ENCODE assay signal across 14 cellular contexts in genomic region chr13:99331881-99332293, GRCh38. TPM values are rescaled to one million over a fixed set of nuclear protein-coding genes. Genes with fewer than 3 reads are reported as not detected.
A peak's percentile ranks its signal among the peaks of the same experiment; 100 is the strongest.
DNase-seq lines count a peak whose midpoint lies in the region; ATAC-seq and TF ChIP-seq lines count a peak whose summit lies in the region.
"Had no signal": no experiment of that assay in that cellular context is flagged by ENCODE, and none has a peak within 500 bp of the region (broad histone marks: within the 10 kb centered on the region; RNA-seq: fewer than 3 reads in every experiment).

No MANE protein-coding gene starts in this region.

- peaks cover 11% of the 10 kb centered on the region for H3K4me1 ChIP-seq in CD8-positive, alpha-beta memory T cell (ENCODE audit: insufficient read depth, low read length)

- peaks cover 4% of the 10 kb centered on the region for H3K36me3 ChIP-seq in CD8-positive, alpha-beta memory T cell (ENCODE audit: insufficient read depth, low read length)

- POLR2A ChIA-PET in CD8-positive, alpha-beta memory T cell (lab: Charles Lee) = no interaction called here
- POLR2A ChIA-PET in HEK293T (lab: Yijun Ruan, JAX) = no interaction called here

- no peaks in the 10 kb centered on the region for H3K9me3 ChIP-seq in CD8-positive, alpha-beta memory T cell (ENCODE audit: low read length)
- H3K9me3 ChIP-seq: thoracic aorta had no signal

- in situ Hi-C loops in GM13976 (cut with MboI; ENCODE audit: low sequenced_read_pairs, unreplicated experiment) = no loop called here

- CTCF ChIA-PET in CD8-positive, alpha-beta memory T cell (lab: Charles Lee) = interaction anchor here (2.0 kb wide), 1 partner anchor 10 kb away, joined by 8 read pairs; no protein-coding TSS in a partner anchor
- CTCF ChIA-PET in HEK293T (lab: Yijun Ruan, JAX) = no interaction called here

- no peaks in the 10 kb centered on the region for H3K9me3 Mint-ChIP-seq in CD8-positive, alpha-beta memory T cell
- H3K9me3 Mint-ChIP-seq in T-helper 2 cell treated with Interferon-gamma antibody and Interleukin-4, amounts not matched to agents 5 μg/mL and 100 μg/mL, for 36 hours = no peaks in the 10 kb centered on the region
- H3K9me3 Mint-ChIP-seq: CD4-positive, alpha-beta T cell had no signal

- peaks cover 54 to 85% (median 71%) of the 10 kb centered on the region in 3 donors for H3K4me1 Mint-ChIP-seq in CD8-positive, alpha-beta memory T cell
- H3K4me1 Mint-ChIP-seq in T-helper 2 cell treated with Interferon-gamma antibody and Interleukin-4, amounts not matched to agents 5 μg/mL and 100 μg/mL, for 36 hours (ENCODE audit: low read depth) = peaks cover 38% of the 10 kb centered on the region

- H3K27ac ChIP-seq in CD8-positive, alpha-beta memory T cell (ENCODE audit: low read depth, low read length) = no peak overlapping the region
- H3K27ac ChIP-seq: thoracic aorta had no signal

- peak overlapping the region in 6 of 8 donors; percentile 34 to 94 (median 61) for H3K27ac Mint-ChIP-seq in CD8-positive, alpha-beta memory T cell
- H3K27ac Mint-ChIP-seq in T-helper 2 cell treated with Interferon-gamma antibody and Interleukin-4, amounts not matched to agents 5 μg/mL and 100 μg/mL, for 36 hours = no peak overlapping the region
- H3K27ac Mint-ChIP-seq: CD4-positive, alpha-beta T cell had no signal

- peak overlapping the region in 2 of 7 donors; percentile 5 to 20 for H3K4me3 Mint-ChIP-seq in CD8-positive, alpha-beta memory T cell
- H3K4me3 Mint-ChIP-seq in T-helper 2 cell treated with Interferon-gamma antibody and Interleukin-4, amounts not matched to agents 5 μg/mL and 100 μg/mL, for 36 hours = no peak overlapping the region
- H3K4me3 Mint-ChIP-seq: CD4-positive, alpha-beta T cell had no signal

- TF ChIP-seq CTCF in GM13976 (IDR thresholded peaks at IDR 0.05; ENCODE audit: borderline replicate concordance, control extremely low read depth, extremely low read depth, insufficient read depth, missing control alignments) = no peak

- no peaks in the 10 kb centered on the region for H3K27me3 Mint-ChIP-seq in CD8-positive, alpha-beta memory T cell
- H3K27me3 Mint-ChIP-seq in T-helper 2 cell treated with Interferon-gamma antibody and Interleukin-4, amounts not matched to agents 5 μg/mL and 100 μg/mL, for 36 hours (ENCODE audit: low read depth) = no peaks in the 10 kb centered on the region
- H3K27me3 Mint-ChIP-seq: CD4-positive, alpha-beta T cell had no signal

- H3K4me3 ChIP-seq in CD8-positive, alpha-beta memory T cell (ENCODE audit: low read length) = no peak overlapping the region
- H3K4me3 ChIP-seq: skin epidermis, thoracic aorta had no signal

- ATAC-seq in GM19397 (IDR thresholded peaks at IDR 0.05; ENCODE audit: unreplicated experiment) (peak; percentile 68), HG03045 (IDR thresholded peaks at IDR 0.05; ENCODE audit: unreplicated experiment) (peak; percentile 96)

- H3K27me3 ChIP-seq in CD8-positive, alpha-beta memory T cell (ENCODE audit: insufficient read depth, low read length, poor library complexity, severe bottlenecking) = no peaks in the 10 kb centered on the region

- H3K36me3 Mint-ChIP-seq in CD8-positive, alpha-beta memory T cell = peaks cover 26 to 70% (median 34%) of the 10 kb centered on the region in 3 donors
- peaks cover 59% of the 10 kb centered on the region for H3K36me3 Mint-ChIP-seq in T-helper 2 cell treated with Interferon-gamma antibody and Interleukin-4, amounts not matched to agents 5 μg/mL and 100 μg/mL, for 36 hours (ENCODE audit: low read depth)

- DNase-seq in CD8-positive, alpha-beta memory T cell = no peak
- DNase-seq in T-helper 2 cell treated with Interferon-gamma antibody and Interleukin-4, amounts not matched to agents 5 μg/mL and 100 μg/mL, for 36 hours (ENCODE audit: low spot score) = peak; percentile 43
- no peak for DNase-seq in NCI-H345 (lab: John Stamatoyannopoulos, UW)
- DNase-seq in GM13976 (ENCODE audit: low spot score) = no peak
- DNase-seq in dedifferentiated amniotic fluid mesenchymal stem cell (ENCODE audit: extremely low spot score) = no peak
- DNase-seq in HEK293T (ENCODE audit: extremely low spot score) = no peak
- DNase-seq: CD4-positive, alpha-beta T cell; cortex of kidney; islet precursor cell; NCI-H510A treated with DMSO at 0.1 percent for 48 hours had no signal

TF ChIP-seq in HEK293T, 16 proteins besides CTCF, POLR2A, EP300 and RAD21:
- TF ChIP-seq NFRKB (IDR thresholded peaks at IDR 0.05) (no peak), TARDBP (IDR thresholded peaks at IDR 0.05) (no peak), BHLHE40 (IDR thresholded peaks at IDR 0.05; ENCODE audit: borderline replicate concordance) (no peak), CTBP1 (IDR thresholded peaks at IDR 0.05; ENCODE audit: borderline replicate concordance) (no peak), ELF4 (IDR thresholded peaks at IDR 0.05) (no peak), PKNOX1 (IDR thresholded peaks at IDR 0.05) (no peak), FOXA1 (IDR thresholded peaks at IDR 0.05) (no peak), L3MBTL2 (conservative IDR thresholded peaks at IDR 0.05) (no peak), HDGF (IDR thresholded peaks at IDR 0.05; ENCODE audit: borderline replicate concordance) (no peak), LEF1 (IDR thresholded peaks at IDR 0.05; ENCODE audit: borderline replicate concordance) (no peak), SUZ12 (IDR thresholded peaks at IDR 0.05) (no peak), FOXK2 (IDR thresholded peaks at IDR 0.05) (no peak), ARNT (IDR thresholded peaks at IDR 0.05) (no peak), FOXM1 (IDR thresholded peaks at IDR 0.05; ENCODE audit: borderline replicate concordance) (no peak), SP1 (IDR thresholded peaks at IDR 0.05) (no peak), ZNF384 (IDR thresholded peaks at IDR 0.05) (no peak)

RNA-seq across cellular contexts. Expression of gene GPR183, which starts 24.7 kb away (rescaled TPM):
- total RNA-seq in CD8-positive, alpha-beta memory T cell = 10 to 100 TPM; 61.5 to 62.8 TPM
- polyA plus RNA-seq in CD8-positive, alpha-beta memory T cell = 232 TPM
